Comparison of ENCODE assay signal across 9 cellular contexts in genomic region chr19:17948474-17948966, GRCh38. TPM values are rescaled to one million over a fixed set of nuclear protein-coding genes. Genes with fewer than 3 reads are reported as not detected.
DNase-seq lines count a peak whose midpoint lies in the region; ATAC-seq, FAIRE-seq and TF ChIP-seq lines count a peak whose summit lies in the region.
"Had no signal": no experiment of that assay in that cellular context is flagged by ENCODE, and none has a peak within 500 bp of the region (broad histone marks: within the 10 kb centered on the region; RNA-seq: fewer than 3 reads in every experiment).

No MANE protein-coding gene starts in this region.

- ATAC-seq in HG03354 (IDR thresholded peaks at IDR 0.05; ENCODE audit: poor library complexity, severe bottlenecking, unreplicated experiment), result no peak

- DNase-seq in Caco-2 (no peak), NAMALWA (ENCODE audit: low spot score) (peak; percentile 54), bronchial epithelial cell (ENCODE audit: low read depth) (no peak), neuronal stem cell (ENCODE audit: low spot score) (no peak), cerebellar cortex (ENCODE audit: low spot score) (no peak)
- DNase-seq in effector CD8-positive, alpha-beta T cell (lab: John Stamatoyannopoulos, UW), result no peak
- DNase-seq in stimulated activated CD4-positive, alpha-beta T cell treated with anti-CD3 and anti-CD28 coated beads, Interleukin-4, amount 100 ng/mL, for 1 hour, result no peak

- no peak for TF ChIP-seq CTCF in Caco-2 (IDR thresholded peaks at IDR 0.05; ENCODE audit: insufficient read depth in 1 of 2, low read depth in 1 of 2, low read length in 1 of 2, severe bottlenecking in 1 of 2, unreplicated experiment in 1 of 2)
- no peak for TF ChIP-seq CTCF in bronchial epithelial cell (IDR thresholded peaks at IDR 0.05; ENCODE audit: insufficient read depth, low read length, severe bottlenecking)

- peaks cover 3% of the 10 kb centered on the region for H3K79me1 ChIP-seq in neuronal stem cell (ENCODE audit: low read depth, low read length)

- H3K27me3 ChIP-seq in Caco-2 (replicated peaks; ENCODE audit: control insufficient read depth, insufficient read depth, low read length), result peaks cover 3% of the 10 kb centered on the region
- peaks cover 42% of the 10 kb centered on the region for H3K27me3 ChIP-seq in bronchial epithelial cell (ENCODE audit: control insufficient read depth, insufficient read depth, low read length)
- H3K27me3 ChIP-seq in neuronal stem cell (ENCODE audit: control insufficient read depth in 3 of 3, insufficient read depth in 3 of 3, low read depth in 1 of 3, low read length in 3 of 3), result peaks cover 12 to 48% (median 30%) of the 10 kb centered on the region in 3 experiments

- no peak overlapping the region for H4K8ac ChIP-seq in neuronal stem cell (ENCODE audit: low read depth, low read length)

- H2BK15ac ChIP-seq in neuronal stem cell (ENCODE audit: low read length), result peak overlapping the region; percentile 99

- H3K27ac Mint-ChIP-seq in Caco-2 (ENCODE audit: unreplicated experiment), result no peak overlapping the region

- peaks cover 2% of the 10 kb centered on the region for H3K27me3 Mint-ChIP-seq in Caco-2 (ENCODE audit: insufficient read depth, unreplicated experiment)

- peaks cover 24% of the 10 kb centered on the region for H3K36me3 Mint-ChIP-seq in Caco-2 (ENCODE audit: insufficient read depth, unreplicated experiment)

- no peak overlapping the region for H2BK120ac ChIP-seq in neuronal stem cell (ENCODE audit: low read depth, low read length)

- POLR2A ChIA-PET in Caco-2 (lab: Charles Lee), result interaction anchor here (0.6 kb wide), 1 partner anchor 89 kb away, joined by 6 read pairs; the partner anchor contains the start of gene RPL18A

- peak overlapping the region; percentile 87 for H3K4me3 Mint-ChIP-seq in Caco-2 (ENCODE audit: unreplicated experiment)

- FAIRE-seq in bronchial epithelial cell (lab: Jason Lieb, UNC), result no peak
- FAIRE-seq: colon had no signal

- H3K23ac ChIP-seq in neuronal stem cell (ENCODE audit: low read depth, low read length, poor library complexity), result no peak overlapping the region

- H3K36me3 ChIP-seq in Caco-2 (ENCODE audit: control insufficient read depth, insufficient read depth, low read length) (no peaks in the 10 kb centered on the region), bronchial epithelial cell (ENCODE audit: control insufficient read depth, insufficient read depth, low read length) (peaks cover 2% of the 10 kb centered on the region), neuronal stem cell (replicated peaks in 1 of 2; ENCODE audit: control insufficient read depth in 2 of 2, insufficient read depth in 2 of 2, low read length in 2 of 2) (peaks cover 4 to 10% of the 10 kb centered on the region in 2 donors)

- H3K4me3 ChIP-seq in Caco-2 (ENCODE audit: low read depth, low read length) (peak overlapping the region; percentile 52), bronchial epithelial cell (ENCODE audit: low read depth, low read length) (peak overlapping the region; percentile 54), neuronal stem cell (ENCODE audit: low read length in 2 of 2) (peak overlapping the region; percentile 66 to 71)

- peak overlapping the region; percentile 53 for H2BK5ac ChIP-seq in neuronal stem cell (ENCODE audit: low read length)

- peaks cover 17% of the 10 kb centered on the region for H3K4me1 ChIP-seq in Caco-2
- peaks cover 35 to 48% of the 10 kb centered on the region in 2 donors for H3K4me1 ChIP-seq in neuronal stem cell (ENCODE audit: control insufficient read depth in 2 of 2, insufficient read depth in 1 of 2, low read depth in 1 of 2, low read length in 2 of 2)

- H3K4ac ChIP-seq in neuronal stem cell (ENCODE audit: low read length), result no peak overlapping the region

- peak overlapping the region; percentile 93 for H2AFZ ChIP-seq in neuronal stem cell (ENCODE audit: low read length)

- peak overlapping the region; percentile 86 for H3K4me2 ChIP-seq in neuronal stem cell (ENCODE audit: insufficient read depth, low read length, poor library complexity, severe bottlenecking)

- H2BK12ac ChIP-seq in neuronal stem cell (ENCODE audit: low read length), result no peak overlapping the region

- H3K27ac ChIP-seq in neuronal stem cell (replicated peaks; ENCODE audit: low read length), result no peak overlapping the region

- no peak overlapping the region for H3K9ac ChIP-seq in neuronal stem cell (ENCODE audit: low read depth, low read length, poor library complexity)

- no TSS peak for BruUV-seq in Caco-2 (replicated peaks; lab: Mats Ljungman, UMichigan)

- H3K4me1 Mint-ChIP-seq in Caco-2 (ENCODE audit: low read depth, unreplicated experiment), result peaks cover 12% of the 10 kb centered on the region

- intact Hi-C loops in Caco-2 (cut with micrococcal nuclease; ENCODE audit: unreplicated experiment), result no loop called here

- H2AK5ac ChIP-seq in neuronal stem cell (ENCODE audit: low read depth, low read length), result peak overlapping the region; percentile 95

- H3K9me3 ChIP-seq in Caco-2 (no peaks in the 10 kb centered on the region), neuronal stem cell (replicated peaks in 1 of 2; ENCODE audit: control insufficient read depth in 2 of 2, insufficient read depth in 1 of 2, low read depth in 1 of 2, low read length in 2 of 2) (no peaks in the 10 kb centered on the region)

- CTCF ChIA-PET in Caco-2 (lab: Charles Lee), result interaction anchor here (0.6 to 0.9 kb wide), 4 partner anchors 11 to 476 kb away, joined by 3 to 4 read pairs (median 4); partner anchors contain the start of gene GDF15

- H3K18ac ChIP-seq in neuronal stem cell (ENCODE audit: low read length), result peak overlapping the region; percentile 83

- WGBS in neuronal stem cell (ENCODE audit: extremely low coverage in 2 of 2, insufficient read length in 2 of 2, insufficient replicate concordance in 1 of 2), 2 donors, result no CpG with 5 or more reads among the region's 21 CpGs

- no peak overlapping the region for H4K91ac ChIP-seq in neuronal stem cell (ENCODE audit: low read depth, low read length, poor library complexity)

- H3K14ac ChIP-seq in neuronal stem cell (ENCODE audit: low read length), result no peak overlapping the region

- H3K9me3 Mint-ChIP-seq in Caco-2 (ENCODE audit: unreplicated experiment), result no peaks in the 10 kb centered on the region

RNA-seq across cellular contexts. Expression of gene CCDC124, which starts 15.7 kb away (rescaled TPM):
- total RNA-seq in Caco-2 (2022) (73.3 TPM in 2 replicates), bronchial epithelial cell (37.9 and 62.2 TPM in 2 replicates)
- polyA plus RNA-seq in neuronal stem cell (2013, experiment 1 of 2), result 88.1 TPM
- polyA plus RNA-seq in neuronal stem cell (2013, experiment 2 of 2), result 85.6 TPM

RNA-seq across cellular contexts. Expression of gene KCNN1, which starts 18.4 kb away (rescaled TPM):
- total RNA-seq in Caco-2 (2022) (not detected in 2 replicates), bronchial epithelial cell (not detected in 2 replicates)
- polyA plus RNA-seq in neuronal stem cell (2013, experiment 1 of 2), result 8.4 TPM
- polyA plus RNA-seq in neuronal stem cell (2013, experiment 2 of 2), result 7.4 TPM

RNA-seq across cellular contexts. Expression of gene ARRDC2, which starts 59.5 kb away (rescaled TPM):
- total RNA-seq in Caco-2 (2022), result 6.0 and 6.5 TPM in 2 replicates
- 6.1 and 7.2 TPM in 2 replicates for total RNA-seq in bronchial epithelial cell
- polyA plus RNA-seq in neuronal stem cell (2013, experiment 1 of 2), result 0.81 TPM
- polyA plus RNA-seq in neuronal stem cell (2013, experiment 2 of 2), result 0.75 TPM
